Comparison of ENCODE assay signal across 9 cellular contexts in the genomic region with DNA sequence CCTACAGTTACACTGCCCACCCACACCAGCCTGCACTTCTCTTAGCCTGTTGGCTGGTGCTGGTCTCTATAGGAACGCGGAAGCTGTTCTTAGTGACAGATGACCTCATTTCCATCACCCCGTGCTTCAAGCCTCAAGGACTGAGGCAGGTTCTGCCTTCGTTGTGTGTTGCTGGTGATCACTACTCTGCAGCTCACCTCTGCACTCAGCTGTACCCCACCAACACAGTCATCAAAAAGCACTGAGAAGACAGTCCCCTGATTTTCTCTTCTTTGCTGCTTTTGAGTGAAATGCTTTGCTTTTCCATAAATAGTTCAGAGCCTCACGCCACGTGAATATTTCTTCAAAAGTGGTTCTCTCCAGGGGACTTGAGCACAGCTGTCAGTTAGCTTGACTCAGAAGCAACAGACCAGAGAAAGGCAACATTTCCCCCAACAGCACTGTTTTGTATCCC.
A peak's percentile ranks its signal among the peaks of the same experiment; 100 is the strongest.
DNase-seq lines count a peak whose midpoint lies in the region; ATAC-seq, FAIRE-seq and TF ChIP-seq lines count a peak whose summit lies in the region.
"Had no signal": no experiment of that assay in that cellular context is flagged by ENCODE, and none has a peak within 500 bp of the region (broad histone marks: within the 10 kb centered on the region; RNA-seq: fewer than 3 reads in every experiment).

No MANE protein-coding gene starts in this region.

- peak overlapping the region; percentile 87 for H3K27ac Mint-ChIP-seq in osteocyte (ENCODE audit: unreplicated experiment)
- H3K27ac Mint-ChIP-seq in activated CD4-positive, alpha-beta T cell treated with anti-CD3 and anti-CD28 coated beads, Interleukin-2, amount 10 ng/mL, durations not matched to agents 7 days and 5 days = no peak overlapping the region

- no peaks in the 10 kb centered on the region; a peak in 1 of 5 replicates for H3K4me1 ChIP-seq in K562 (replicated peaks in 1 of 2; ENCODE audit: control insufficient read depth in 2 of 2, insufficient read depth in 2 of 2, low read length in 2 of 2)

- CTCF ChIA-PET in K562 (lab: Yijun Ruan, JAX; ENCODE audit: low intra/inter-chr PET ratio) = no interaction called here
- CTCF ChIA-PET in activated CD4-positive, alpha-beta T cell treated with anti-CD3 and anti-CD28 coated beads, Interleukin-2, amount 10 ng/mL, durations not matched to agents 7 days and 5 days (lab: Charles Lee) = interaction anchor here (0.7 to 1.3 kb wide), 3 partner anchors 17 to 40 kb away, joined by 3 to 4 read pairs (median 3); no protein-coding TSS in a partner anchor

- no peaks in the 10 kb centered on the region for H3K9me3 ChIP-seq in K562 (replicated peaks; ENCODE audit: control insufficient read depth, insufficient read depth, low read depth, low read length)

- no peak overlapping the region for H3K4me2 ChIP-seq in K562 (ENCODE audit: insufficient read depth, low read length)

- H3K27me3 ChIP-seq in K562 (ENCODE audit: control insufficient read depth in 2 of 2, insufficient read depth in 2 of 2, low read length in 2 of 2) = no peaks in the 10 kb centered on the region

- intact Hi-C loops in K562 (cut with micrococcal nuclease) = no loop called here

- DNase-seq in K562 (ENCODE audit: extremely low read depth in 1 of 4, low spot score in 3 of 4) (no peak), osteocyte (ENCODE audit: extremely low spot score, unreplicated experiment) (no peak), hippocampal formation (lab: John Stamatoyannopoulos, UW) (no peak)
- DNase-seq in activated CD4-positive, alpha-beta T cell treated with anti-CD3 and anti-CD28 coated beads, Interleukin-2, amount 10 ng/mL, durations not matched to agents 7 days and 5 days = no peak
- DNase-seq in activated CD4-positive, CD25-positive, alpha-beta regulatory T cell (lab: John Stamatoyannopoulos, UW) = no peak
- DNase-seq in effector CD4-positive, alpha-beta T cell = no peak

- H3K36me3 Mint-ChIP-seq in osteocyte (ENCODE audit: unreplicated experiment) = peaks cover 7% of the 10 kb centered on the region
- peaks cover 4% of the 10 kb centered on the region for H3K36me3 Mint-ChIP-seq in activated CD4-positive, alpha-beta T cell treated with anti-CD3 and anti-CD28 coated beads, Interleukin-2, amount 10 ng/mL, durations not matched to agents 7 days and 5 days (ENCODE audit: low read depth)

- no peak for TF ChIP-seq RAD21 in K562 (CRISPR knock-in tag; conservative IDR thresholded peaks at IDR 0.05 in 1 of 2, IDR thresholded peaks at IDR 0.05 in 1 of 2)

- no peak overlapping the region for H2AFZ ChIP-seq in K562 (ENCODE audit: low read depth, low read length)

- H3K27ac ChIP-seq in K562 (ENCODE audit: extremely low read depth, low read depth, low read length) = no peak overlapping the region

- no peak overlapping the region for H3K9ac ChIP-seq in K562 (ENCODE audit: insufficient read depth in 1 of 2, low read depth in 2 of 2, low read length in 2 of 2)

- peak; percentile 93 for ATAC-seq in GM18909 (IDR thresholded peaks at IDR 0.05; ENCODE audit: poor library complexity, unreplicated experiment)
- ATAC-seq in HG02852 (IDR thresholded peaks at IDR 0.05; ENCODE audit: unreplicated experiment) = peak; percentile 74
- peak; percentile 64 for ATAC-seq in K562

- peaks cover 35% of the 10 kb centered on the region for H3K4me1 Mint-ChIP-seq in osteocyte (ENCODE audit: unreplicated experiment)
- H3K4me1 Mint-ChIP-seq in activated CD4-positive, alpha-beta T cell treated with anti-CD3 and anti-CD28 coated beads, Interleukin-2, amount 10 ng/mL, durations not matched to agents 7 days and 5 days = peaks cover 10% of the 10 kb centered on the region

- H3K9me1 ChIP-seq in K562 (ENCODE audit: control insufficient read depth, insufficient read depth, low read length) = no peaks in the 10 kb centered on the region

- no peaks in the 10 kb centered on the region for H3K36me3 ChIP-seq in K562 (ENCODE audit: control insufficient read depth, insufficient read depth, low read length)

- BruUV-seq in K562 (replicated peaks; lab: Mats Ljungman, UMichigan) = no TSS peak

- H3K27me3 Mint-ChIP-seq in osteocyte (ENCODE audit: unreplicated experiment) = no peaks in the 10 kb centered on the region
- H3K27me3 Mint-ChIP-seq in activated CD4-positive, alpha-beta T cell treated with anti-CD3 and anti-CD28 coated beads, Interleukin-2, amount 10 ng/mL, durations not matched to agents 7 days and 5 days = peaks cover 13% of the 10 kb centered on the region

- H4K20me1 ChIP-seq in K562 (replicated peaks; ENCODE audit: control insufficient read depth, insufficient read depth, low read length) = no peaks in the 10 kb centered on the region

- WGBS in K562 (ENCODE audit: insufficient coverage, low coverage, missing lambda C conversion rate) = 32% methylated on average over 6 of the region's 6 CpGs

- no peak for TF ChIP-seq EP300 in K562 (IDR thresholded peaks at IDR 0.05; ENCODE audit: low read length)

- no peaks in the 10 kb centered on the region for H3K9me3 Mint-ChIP-seq in osteocyte (ENCODE audit: unreplicated experiment)
- H3K9me3 Mint-ChIP-seq in activated CD4-positive, alpha-beta T cell treated with anti-CD3 and anti-CD28 coated beads, Interleukin-2, amount 10 ng/mL, durations not matched to agents 7 days and 5 days = no peaks in the 10 kb centered on the region

- in situ Hi-C loops in K562 (cut with MboI) = no loop called here

- no peak for TF ChIP-seq POLR2A in K562 (conservative IDR thresholded peaks at IDR 0.05)

- POLR2A ChIA-PET in K562 (lab: Yijun Ruan, JAX) = no interaction called here
- POLR2A ChIA-PET in activated CD4-positive, alpha-beta T cell treated with anti-CD3 and anti-CD28 coated beads, Interleukin-2, amount 10 ng/mL, durations not matched to agents 7 days and 5 days (lab: Charles Lee) = no interaction called here

- H3K4me3 ChIP-seq in K562 = no peak overlapping the region

- H3K79me2 ChIP-seq in K562 (ENCODE audit: control insufficient read depth, insufficient read depth, low read length) = no peaks in the 10 kb centered on the region

- peak overlapping the region; percentile 24 for H3K4me3 Mint-ChIP-seq in osteocyte (ENCODE audit: unreplicated experiment)
- H3K4me3 Mint-ChIP-seq in activated CD4-positive, alpha-beta T cell treated with anti-CD3 and anti-CD28 coated beads, Interleukin-2, amount 10 ng/mL, durations not matched to agents 7 days and 5 days = no peak overlapping the region

- TF ChIP-seq CTCF in K562 (IDR thresholded peaks at IDR 0.05 in 2 of 3, conservative IDR thresholded peaks at IDR 0.05 in 1 of 3; ENCODE audit: insufficient read depth in 2 of 3, low read depth in 1 of 3, low read length in 3 of 3) (no peak), osteocyte (IDR thresholded peaks at IDR 0.05) (no peak)

- FAIRE-seq in K562 (lab: Jason Lieb, UNC) = no peak
- FAIRE-seq: H1 had no signal

TF ChIP-seq in K562, 482 proteins besides CTCF, POLR2A, EP300 and RAD21:
- TF ChIP-seq, protein P1, sequence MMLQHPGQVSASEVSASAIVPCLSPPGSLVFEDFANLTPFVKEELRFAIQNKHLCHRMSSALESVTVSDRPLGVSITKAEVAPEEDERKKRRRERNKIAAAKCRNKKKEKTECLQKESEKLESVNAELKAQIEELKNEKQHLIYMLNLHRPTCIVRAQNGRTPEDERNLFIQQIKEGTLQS (IDR thresholded peaks at IDR 0.05) = peak; percentile 38; the same call in 1 of the 2 replicates
- TF ChIP-seq, protein P1 (CRISPR knock-in tag; conservative IDR thresholded peaks at IDR 0.05) = no peak
- TF ChIP-seq ZNF174 (CRISPR knock-in tag; IDR thresholded peaks at IDR 0.05) (no peak), RFX1 (IDR thresholded peaks at IDR 0.05) (peak; percentile 55), JUND (IDR thresholded peaks at IDR 0.05; ENCODE audit: borderline replicate concordance, low read depth, low read length) (peak; percentile 36; the same call in 1 of the 2 replicates), JUND (tag; IDR thresholded peaks at IDR 0.05; ENCODE audit: borderline replicate concordance, low read depth, low read length) (no peak), SRSF7 (optimal IDR thresholded peaks at IDR 0.05; ENCODE audit: low read depth, low read length) (no peak)
